ENCODE assay signal across 18 cellular contexts in the genomic region with DNA sequence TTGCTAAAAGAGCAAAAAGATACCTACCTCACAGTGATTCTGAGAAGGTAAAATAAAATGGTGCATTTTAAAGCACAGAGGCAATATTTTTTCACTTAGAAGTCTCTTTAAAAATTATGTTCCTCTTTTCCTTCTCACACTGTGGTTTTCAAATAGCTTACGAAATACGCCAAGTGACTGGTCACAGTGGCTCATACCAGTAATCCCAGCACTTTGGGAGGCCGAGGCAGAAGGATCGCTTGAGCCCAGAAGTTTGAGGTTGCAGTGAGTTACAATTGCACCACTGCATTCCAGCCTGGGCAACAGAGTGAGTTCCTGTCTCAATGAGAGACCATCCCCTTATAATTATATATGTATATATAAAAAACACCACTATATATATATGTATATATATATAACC.
DNase-seq lines count a peak whose midpoint lies in the region; ATAC-seq and TF ChIP-seq lines count a peak whose summit lies in the region.
"Had no signal": no experiment of that assay in that cellular context is flagged by ENCODE, and none has a peak within 500 bp of the region (broad histone marks: within the 10 kb centered on the region; RNA-seq: fewer than 3 reads in every experiment).

No MANE protein-coding gene starts in this region.

- DNase-seq in HL-60 (ENCODE audit: low read depth in 1 of 2, low spot score in 1 of 2), result peak; percentile 12 to 89
- DNase-seq in NB4 (ENCODE audit: low read depth), result peak; percentile 84
- peak; percentile 84 for DNase-seq in SKM-1 (lab: John Stamatoyannopoulos, UW; ENCODE audit: unreplicated experiment)
- no peak for DNase-seq in naive thymus-derived CD4-positive, alpha-beta T cell
- no peak for DNase-seq in activated effector memory CD4-positive, alpha-beta T cell treated with anti-CD3 and anti-CD28 coated beads, Interleukin-2, amount 50 U/mL, for 16 hours
- no peak for DNase-seq in activated T-helper 1 cell treated with anti-CD3 and anti-CD28 coated beads, Interleukin-12 subunit alpha, Interleukin-12 subunit beta, Interleukin-2, Interleukin-4 antibody, amounts not matched to agents 30 ng/mL and 10 ng/mL and 1 ng/mL, durations not matched to agents 14 hours and 24 hours and 36 hours (ENCODE audit: low spot score)
- no peak for DNase-seq in Right ventricle myocardium inferior (ENCODE audit: missing footprints)
- DNase-seq: ACHN; CD4-positive, alpha-beta memory T cell; DND-41; GM23248; HCEC 1CT; NCI-H1092 treated with DMSO at 0.1 percent for 48 hours; NCI-H2081 treated with DMSO at 0.1 percent for 48 hours; NCI-H524; RPMI8226; T-helper 1 cell had no signal

- H3K4me3 ChIP-seq in HL-60 (replicated peaks; ENCODE audit: insufficient read depth, low read length) (no peak overlapping the region), NB4 (ENCODE audit: low read depth, low read length) (no peak overlapping the region)
- no peak overlapping the region for H3K4me3 ChIP-seq in naive thymus-derived CD4-positive, alpha-beta T cell (ENCODE audit: low read length)
- H3K4me3 ChIP-seq: GM12878, GM23248 had no signal

- CTCF ChIA-PET in naive thymus-derived CD4-positive, alpha-beta T cell (lab: Charles Lee), result no interaction called here

- H3K4me3 Mint-ChIP-seq in naive thymus-derived CD4-positive, alpha-beta T cell, result no peak overlapping the region
- no peak overlapping the region for H3K4me3 Mint-ChIP-seq in activated T-helper 1 cell treated with anti-CD3 and anti-CD28 coated beads, Interleukin-12 subunit alpha, Interleukin-12 subunit beta, Interleukin-2, Interleukin-4 antibody, amounts not matched to agents 30 ng/mL and 10 ng/mL and 1 ng/mL, durations not matched to agents 14 hours and 24 hours and 36 hours
- H3K4me3 Mint-ChIP-seq: CD4-positive, alpha-beta memory T cell had no signal

- no peak for TF ChIP-seq CTCF in HL-60 (IDR thresholded peaks at IDR 0.05; ENCODE audit: insufficient read depth, low read length)
- TF ChIP-seq CTCF in NB4 (IDR thresholded peaks at IDR 0.05; ENCODE audit: low read depth, low read length), result no peak

- H3K27me3 Mint-ChIP-seq in naive thymus-derived CD4-positive, alpha-beta T cell, result no peaks in the 10 kb centered on the region
- no peaks in the 10 kb centered on the region for H3K27me3 Mint-ChIP-seq in activated T-helper 1 cell treated with anti-CD3 and anti-CD28 coated beads, Interleukin-12 subunit alpha, Interleukin-12 subunit beta, Interleukin-2, Interleukin-4 antibody, amounts not matched to agents 30 ng/mL and 10 ng/mL and 1 ng/mL, durations not matched to agents 14 hours and 24 hours and 36 hours (ENCODE audit: insufficient read depth)
- H3K27me3 Mint-ChIP-seq: CD4-positive, alpha-beta memory T cell had no signal

- no peaks in the 10 kb centered on the region for H3K4me1 ChIP-seq in naive thymus-derived CD4-positive, alpha-beta T cell (ENCODE audit: control insufficient read depth in 2 of 2, insufficient read depth in 2 of 2, low read length in 2 of 2)

- no peaks in the 10 kb centered on the region for H3K9me3 ChIP-seq in naive thymus-derived CD4-positive, alpha-beta T cell (ENCODE audit: control insufficient read depth in 2 of 3, low read length in 3 of 3)

- intact Hi-C loops in naive thymus-derived CD4-positive, alpha-beta T cell (cut with micrococcal nuclease), result no loop called here
- intact Hi-C loops in activated T-helper 1 cell treated with anti-CD3 and anti-CD28 coated beads, Interleukin-12 subunit alpha, Interleukin-12 subunit beta, Interleukin-2, Interleukin-4 antibody, amounts not matched to agents 30 ng/mL and 10 ng/mL and 1 ng/mL, durations not matched to agents 14 hours and 24 hours and 36 hours (cut with micrococcal nuclease), result no loop called here
- intact Hi-C loops in Right ventricle myocardium inferior (cut with DNase I), result no loop called here

- H3K9me3 Mint-ChIP-seq in naive thymus-derived CD4-positive, alpha-beta T cell, result peaks cover 0 to 4% (median 0%) of the 10 kb centered on the region in 11 donors
- no peaks in the 10 kb centered on the region for H3K9me3 Mint-ChIP-seq in activated T-helper 1 cell treated with anti-CD3 and anti-CD28 coated beads, Interleukin-12 subunit alpha, Interleukin-12 subunit beta, Interleukin-2, Interleukin-4 antibody, amounts not matched to agents 30 ng/mL and 10 ng/mL and 1 ng/mL, durations not matched to agents 14 hours and 24 hours and 36 hours
- H3K9me3 Mint-ChIP-seq: CD4-positive, alpha-beta memory T cell had no signal

- H3K36me3 ChIP-seq in naive thymus-derived CD4-positive, alpha-beta T cell (ENCODE audit: control insufficient read depth in 2 of 3, insufficient read depth in 3 of 3, low read length in 3 of 3), result no peaks in the 10 kb centered on the region

- no peaks in the 10 kb centered on the region for H3K36me3 Mint-ChIP-seq in naive thymus-derived CD4-positive, alpha-beta T cell
- no peaks in the 10 kb centered on the region for H3K36me3 Mint-ChIP-seq in activated T-helper 1 cell treated with anti-CD3 and anti-CD28 coated beads, Interleukin-12 subunit alpha, Interleukin-12 subunit beta, Interleukin-2, Interleukin-4 antibody, amounts not matched to agents 30 ng/mL and 10 ng/mL and 1 ng/mL, durations not matched to agents 14 hours and 24 hours and 36 hours (ENCODE audit: low read depth)
- H3K36me3 Mint-ChIP-seq: CD4-positive, alpha-beta memory T cell had no signal

- POLR2A ChIA-PET in naive thymus-derived CD4-positive, alpha-beta T cell (lab: Charles Lee), result no interaction called here

- no peak for TF ChIP-seq POLR2A in NB4 (IDR thresholded peaks at IDR 0.05; ENCODE audit: extremely low read depth, insufficient read length)

- no peaks in the 10 kb centered on the region for H3K27me3 ChIP-seq in HL-60 (ENCODE audit: insufficient read depth, poor library complexity, severe bottlenecking)
- no peaks in the 10 kb centered on the region for H3K27me3 ChIP-seq in naive thymus-derived CD4-positive, alpha-beta T cell (ENCODE audit: control insufficient read depth in 2 of 2, insufficient read depth in 2 of 2, low read length in 2 of 2)

- H3K27ac ChIP-seq in HL-60 (replicated peaks), result no peak overlapping the region; the same call in 1 of the 2 replicates
- no peak overlapping the region for H3K27ac ChIP-seq in naive thymus-derived CD4-positive, alpha-beta T cell (ENCODE audit: low read depth, low read length)
- H3K27ac ChIP-seq: GM23248 had no signal

- H3K4me1 Mint-ChIP-seq in naive thymus-derived CD4-positive, alpha-beta T cell, result peaks cover 0 to 2% (median 0%) of the 10 kb centered on the region in 7 donors
- no peaks in the 10 kb centered on the region for H3K4me1 Mint-ChIP-seq in activated T-helper 1 cell treated with anti-CD3 and anti-CD28 coated beads, Interleukin-12 subunit alpha, Interleukin-12 subunit beta, Interleukin-2, Interleukin-4 antibody, amounts not matched to agents 30 ng/mL and 10 ng/mL and 1 ng/mL, durations not matched to agents 14 hours and 24 hours and 36 hours (ENCODE audit: low read depth)
- H3K4me1 Mint-ChIP-seq: CD4-positive, alpha-beta memory T cell had no signal

- no peak overlapping the region for H3K27ac Mint-ChIP-seq in naive thymus-derived CD4-positive, alpha-beta T cell
- no peak overlapping the region for H3K27ac Mint-ChIP-seq in activated T-helper 1 cell treated with anti-CD3 and anti-CD28 coated beads, Interleukin-12 subunit alpha, Interleukin-12 subunit beta, Interleukin-2, Interleukin-4 antibody, amounts not matched to agents 30 ng/mL and 10 ng/mL and 1 ng/mL, durations not matched to agents 14 hours and 24 hours and 36 hours
- H3K27ac Mint-ChIP-seq: CD4-positive, alpha-beta memory T cell had no signal

- ATAC-seq in naive thymus-derived CD4-positive, alpha-beta T cell, result peak; percentile 37
- no peak for ATAC-seq in Right ventricle myocardium inferior
- ATAC-seq: GM12878 had no signal

Comparison
In these comparisons a context has a peak if more than half of its experiments do, and no peak if none do; other contexts are left out.
1. DNase-seq: peak in HL-60 (2 of 2), NB4 (single experiment) and SKM-1 (single experiment); none in naive thymus-derived CD4-positive, alpha-beta T cell (0 of 9), activated effector memory CD4-positive, alpha-beta T cell treated with anti-CD3 and anti-CD28 coated beads, Interleukin-2, amount 50 U/mL, for 16 hours (single experiment), activated T-helper 1 cell treated with anti-CD3 and anti-CD28 coated beads, Interleukin-12 subunit alpha, Interleukin-12 subunit beta, Interleukin-2, Interleukin-4 antibody, amounts not matched to agents 30 ng/mL and 10 ng/mL and 1 ng/mL, durations not matched to agents 14 hours and 24 hours and 36 hours (single experiment) and Right ventricle myocardium inferior (single experiment).